16 cellular contexts compared by ENCODE assay signal in the genomic region with DNA sequence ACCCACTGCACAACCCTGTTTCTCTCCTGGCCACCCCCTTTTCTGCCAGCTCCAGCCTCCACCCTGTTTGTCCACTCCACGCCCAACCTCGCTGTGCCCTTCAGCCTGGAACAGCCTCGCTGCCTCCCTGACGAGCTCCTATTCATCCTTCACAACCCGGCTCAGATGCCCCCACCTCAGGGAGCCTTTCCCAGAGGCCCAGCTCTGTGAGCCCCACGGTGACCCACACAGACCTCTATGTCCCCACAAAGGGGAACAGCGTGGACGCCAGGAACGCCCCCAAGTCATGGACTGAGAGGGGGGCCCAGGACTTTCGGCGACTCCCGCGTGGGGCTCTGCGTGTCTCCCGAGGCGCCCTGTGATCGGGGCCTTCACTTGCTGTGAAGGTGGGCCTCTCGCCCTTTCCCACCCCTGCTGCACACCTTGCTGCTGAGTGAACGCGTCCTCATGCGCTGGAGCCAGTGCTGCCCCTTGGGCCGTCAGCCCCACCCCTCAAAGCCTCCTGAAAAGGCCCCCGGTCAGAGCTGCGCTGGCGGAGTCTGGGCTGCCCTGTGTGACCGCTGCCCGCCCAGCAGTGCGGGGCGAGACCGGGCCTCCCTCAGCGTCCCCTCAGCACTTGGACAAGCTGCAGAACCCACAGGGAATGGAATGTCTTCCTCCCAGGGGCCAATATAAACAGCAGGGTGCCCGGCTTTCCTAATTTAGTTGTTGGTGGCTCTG. TPM values are rescaled to one million over a fixed set of nuclear protein-coding genes. Genes with fewer than 3 reads are reported as not detected.
A peak's percentile ranks its signal among the peaks of the same experiment; 100 is the strongest.
DNase-seq lines count a peak whose midpoint lies in the region; ATAC-seq and TF ChIP-seq lines count a peak whose summit lies in the region.
"Had no signal": no experiment of that assay in that cellular context is flagged by ENCODE, and none has a peak within 500 bp of the region (broad histone marks: within the 10 kb centered on the region; RNA-seq: fewer than 3 reads in every experiment).

No MANE protein-coding gene starts in this region.

- H3K4me3 Mint-ChIP-seq in nephron progenitor cell, result no peak overlapping the region
- H3K4me3 Mint-ChIP-seq: CD8-positive, alpha-beta memory T cell had no signal

- ATAC-seq in Right ventricle myocardium inferior (peak; percentile 58), aorta (ENCODE audit: low FRiP score) (peak; percentile 89), GM18909 (IDR thresholded peaks at IDR 0.05; ENCODE audit: poor library complexity, unreplicated experiment) (no peak), GM21737 (IDR thresholded peaks at IDR 0.05; ENCODE audit: unreplicated experiment) (no peak)

- peaks cover 0 to 1% of the 10 kb centered on the region in 2 donors for H3K4me1 ChIP-seq in aorta (ENCODE audit: control insufficient read depth in 1 of 2, insufficient read depth in 2 of 2, low read length in 2 of 2)

- no peak for TF ChIP-seq CTCF in nephron progenitor cell (IDR thresholded peaks at IDR 0.05)

- H3K27me3 ChIP-seq in aorta (ENCODE audit: control insufficient read depth in 1 of 2, insufficient read depth in 2 of 2, low read length in 1 of 2), result no peaks in the 10 kb centered on the region

- WGBS in aorta, 2 donors, result 53 to 56% methylated on average over 32 of the region's 32 CpGs

- H3K9me3 ChIP-seq in aorta (ENCODE audit: control insufficient read depth, low read length), result no peaks in the 10 kb centered on the region

- no peak overlapping the region for H3K4me3 ChIP-seq in aorta (ENCODE audit: low read length in 2 of 2)
- H3K4me3 ChIP-seq: PC-9 had no signal

- H3K27me3 Mint-ChIP-seq in nephron progenitor cell (ENCODE audit: low read depth, poor library complexity), result peaks cover 13% of the 10 kb centered on the region

- DNase-seq in Right ventricle myocardium inferior (ENCODE audit: missing footprints) (peak; percentile 65), cardiac septum (ENCODE audit: low spot score) (no peak), fibroblast of gingiva (ENCODE audit: low read depth) (peak; percentile 87), nephron progenitor cell (no peak), aorta (peak; percentile 78 to 90), hippocampal formation (lab: John Stamatoyannopoulos, UW) (no peak)
- DNase-seq: activated gamma-delta T cell; CD8-positive, alpha-beta memory T cell; NCI-H187 treated with DMSO at 0.1 percent for 48 hours; NCI-H524 treated with DMSO at 0.1 percent for 48 hours; nucleus accumbens; stimulated activated CD4-positive, alpha-beta T cell treated with anti-CD3 and anti-CD28 coated beads, Interleukin-12 subunit alpha, Interleukin-12 subunit beta, amount 100 ng/mL, for 4 hours had no signal

- H3K27ac ChIP-seq in aorta (ENCODE audit: low read depth in 1 of 2, low read length in 2 of 2), result peak overlapping the region in 1 of 2 donors; percentile 100
- H3K27ac ChIP-seq: PC-9, VCaP had no signal

- H3K36me3 ChIP-seq in aorta (ENCODE audit: control insufficient read depth in 1 of 2, insufficient read depth in 2 of 2, low read length in 1 of 2), result no peaks in the 10 kb centered on the region

- H3K36me3 Mint-ChIP-seq in nephron progenitor cell (ENCODE audit: low read depth), result peaks cover 5% of the 10 kb centered on the region
- H3K36me3 Mint-ChIP-seq: CD8-positive, alpha-beta memory T cell had no signal

- peaks cover 47% of the 10 kb centered on the region for H3K4me1 Mint-ChIP-seq in nephron progenitor cell
- H3K4me1 Mint-ChIP-seq: CD8-positive, alpha-beta memory T cell had no signal

- H3K9me3 Mint-ChIP-seq in nephron progenitor cell, result peaks cover 14% of the 10 kb centered on the region
- H3K9me3 Mint-ChIP-seq: CD8-positive, alpha-beta memory T cell had no signal

- intact Hi-C loops in Right ventricle myocardium inferior (cut with DNase I) (loop anchor here (5.0 kb wide), 1 partner anchor 39 kb away; a partner anchor contains a TSS), cardiac septum (cut with DNase I) (loop anchor here (5.0 kb wide), 1 partner anchor 39 kb away; a partner anchor contains a TSS), aorta (cut with DNase I) (loop anchor here in 1 of 2 donors (5.0 kb wide), 1 partner anchor 79 kb away; a partner anchor contains a TSS)

- H3K27ac Mint-ChIP-seq in nephron progenitor cell, result peak overlapping the region; percentile 89

RNA-seq across cellular contexts. Expression of a gene that starts 40.0 kb away (rescaled TPM):
- 468 TPM for total RNA-seq in Right ventricle myocardium inferior
- total RNA-seq in cardiac septum, result 480 TPM
- total RNA-seq in aorta, result 10 to 100 TPM in 1 of 2 donors, 1 to 10 TPM in 1; 2.4 to 10.8 TPM
- 1 to 10 TPM; 2.0 to 3.9 TPM for polyA plus RNA-seq in aorta

RNA-seq across cellular contexts. Expression of a gene that starts 49.4 kb away (rescaled TPM):
- total RNA-seq in Right ventricle myocardium inferior (1.5 TPM), cardiac septum (0.70 TPM), aorta (1 to 10 TPM; 2.4 to 4.2 TPM)
- 1 to 10 TPM; 3.2 to 9.3 TPM for polyA plus RNA-seq in aorta
- total RNA-seq: CD8-positive, alpha-beta memory T cell had no signal
- polyA plus RNA-seq: CD8-positive, alpha-beta memory T cell had no signal

Comparison
In these comparisons a context has a peak if more than half of its experiments do, and no peak if none do; other contexts are left out.
1. DNase-seq: peak in Right ventricle myocardium inferior (single experiment), fibroblast of gingiva (single experiment) and aorta (2 of 2); none in cardiac septum (single experiment), nephron progenitor cell (single experiment) and hippocampal formation (0 of 2).
2. ATAC-seq: peak in Right ventricle myocardium inferior (single experiment) and aorta (single experiment); none in GM18909 (single experiment) and GM21737 (single experiment).
3. RNA of a gene that starts 40.0 kb away (total RNA-seq): 480 TPM in cardiac septum (single experiment) and 468 TPM in Right ventricle myocardium inferior (single experiment); 2.4 to 10.8 TPM in aorta; every median in the first group is over 10 times any median in the second.